ENCODE assay signal across 13 cellular contexts in genomic region chr10:73876157-73876556, GRCh38. TPM values are rescaled to one million over a fixed set of nuclear protein-coding genes. Genes with fewer than 3 reads are reported as not detected.
DNase-seq lines count a peak whose midpoint lies in the region; ATAC-seq and TF ChIP-seq lines count a peak whose summit lies in the region.
"Had no signal": no experiment of that assay in that cellular context is flagged by ENCODE, and none has a peak within 500 bp of the region (broad histone marks: within the 10 kb centered on the region; RNA-seq: fewer than 3 reads in every experiment).

No MANE protein-coding gene starts in this region.

- H3K27me3 ChIP-seq in lower lobe of right lung (ENCODE audit: low read depth) (no peaks in the 10 kb centered on the region), tibial artery (no peaks in the 10 kb centered on the region), testis (no peaks in the 10 kb centered on the region), right atrium auricular region (no peaks in the 10 kb centered on the region)
- H3K27me3 ChIP-seq: pancreas had no signal

- CTCF ChIA-PET in activated CD8-positive, alpha-beta T cell treated with anti-CD3 and anti-CD28 coated beads, Interleukin-2, amount 10 ng/mL, durations not matched to agents 7 days and 5 days (lab: Charles Lee): interaction anchor here (7.7 to 8.2 kb wide), 2 partner anchors 15 to 28 kb away, joined by 228 to 431 read pairs; no protein-coding TSS in a partner anchor

- peak; percentile 53 for DNase-seq in activated CD8-positive, alpha-beta memory T cell treated with anti-CD3 and anti-CD28 coated beads, Interleukin-2, amount 50 U/mL, for 48 hours
- no peak for DNase-seq in activated CD8-positive, alpha-beta memory T cell treated with anti-CD3 and anti-CD28 coated beads for 24 hours
- DNase-seq in activated CD8-positive, alpha-beta T cell treated with anti-CD3 and anti-CD28 coated beads, Interleukin-2, amount 10 ng/mL, durations not matched to agents 7 days and 5 days: no peak
- no peak for DNase-seq in lower lobe of right lung
- no peak for DNase-seq in tibial artery
- DNase-seq in testis: no peak
- no peak for DNase-seq in NCI-H2171 treated with DMSO at 0.1 percent for 48 hours (lab: John Stamatoyannopoulos, UW)
- no peak for DNase-seq in right atrium auricular region (ENCODE audit: low spot score)
- DNase-seq: activated naive CD4-positive, alpha-beta T cell treated with anti-CD3 and anti-CD28 coated beads, Interleukin-2, amount 50 U/mL, for 16 hours; NCI-H1417 treated with DMSO at 0.1 percent for 48 hours; NCI-H526; T-helper 9 cell had no signal

- peaks cover 21% of the 10 kb centered on the region for H3K36me3 Mint-ChIP-seq in activated CD8-positive, alpha-beta T cell treated with anti-CD3 and anti-CD28 coated beads, Interleukin-2, amount 10 ng/mL, durations not matched to agents 7 days and 5 days (ENCODE audit: low read depth)

- peaks cover 2% of the 10 kb centered on the region for H3K27me3 Mint-ChIP-seq in activated CD8-positive, alpha-beta T cell treated with anti-CD3 and anti-CD28 coated beads, Interleukin-2, amount 10 ng/mL, durations not matched to agents 7 days and 5 days (ENCODE audit: low read depth)

- intact Hi-C loops in lower lobe of right lung (cut with DNase I): no loop called here
- intact Hi-C loops in tibial artery (cut with DNase I; ENCODE audit: low total_unique reads): loop anchor here (10.0 kb wide), 1 partner anchor 91 kb away; the partner anchor contains the start of genes CHCHD1 and ZSWIM8
- intact Hi-C loops in testis (cut with DNase I; ENCODE audit: low total_unique reads): no loop called here

- POLR2A ChIA-PET in activated CD8-positive, alpha-beta T cell treated with anti-CD3 and anti-CD28 coated beads, Interleukin-2, amount 10 ng/mL, durations not matched to agents 7 days and 5 days (lab: Charles Lee): no interaction called here

- peaks cover 76% of the 10 kb centered on the region for H3K4me1 Mint-ChIP-seq in activated CD8-positive, alpha-beta T cell treated with anti-CD3 and anti-CD28 coated beads, Interleukin-2, amount 10 ng/mL, durations not matched to agents 7 days and 5 days (ENCODE audit: low read depth)

- no peak overlapping the region for H3K4me3 Mint-ChIP-seq in activated CD8-positive, alpha-beta T cell treated with anti-CD3 and anti-CD28 coated beads, Interleukin-2, amount 10 ng/mL, durations not matched to agents 7 days and 5 days

- ATAC-seq in activated CD8-positive, alpha-beta T cell treated with anti-CD3 and anti-CD28 coated beads, Interleukin-2, amount 10 ng/mL, durations not matched to agents 7 days and 5 days: no peak
- no peak for ATAC-seq in lower lobe of right lung
- ATAC-seq: pancreas had no signal

- H3K4me3 ChIP-seq in lower lobe of right lung (no peak overlapping the region), tibial artery (no peak overlapping the region), testis (no peak overlapping the region), right atrium auricular region (no peak overlapping the region)
- H3K4me3 ChIP-seq: pancreas had no signal

- H3K36me3 ChIP-seq in lower lobe of right lung (peaks cover 8% of the 10 kb centered on the region), tibial artery (peaks cover 0 to 9% (median 3%) of the 10 kb centered on the region in 3 donors), testis (ENCODE audit: low read depth, missing control alignments) (no peaks in the 10 kb centered on the region), right atrium auricular region (no peaks in the 10 kb centered on the region)
- H3K36me3 ChIP-seq: pancreas had no signal

- WGBS in testis, 2 donors: 75% methylated on average over 4 of the region's 4 CpGs; no CpG with 5 or more reads in 1 of the 2 donors

- no peaks in the 10 kb centered on the region for H3K9me3 ChIP-seq in lower lobe of right lung
- no peaks in the 10 kb centered on the region for H3K9me3 ChIP-seq in tibial artery
- no peaks in the 10 kb centered on the region for H3K9me3 ChIP-seq in testis
- no peaks in the 10 kb centered on the region for H3K9me3 ChIP-seq in right atrium auricular region
- H3K9me3 ChIP-seq: pancreas had no signal

- H3K27ac Mint-ChIP-seq in activated CD8-positive, alpha-beta T cell treated with anti-CD3 and anti-CD28 coated beads, Interleukin-2, amount 10 ng/mL, durations not matched to agents 7 days and 5 days: peak overlapping the region; percentile 35

- H3K4me1 ChIP-seq in lower lobe of right lung (peaks cover 52% of the 10 kb centered on the region), tibial artery (peaks cover 0 to 54% (median 38%) of the 10 kb centered on the region in 4 donors), testis (peaks cover 10% of the 10 kb centered on the region), right atrium auricular region (peaks cover 3 to 45% of the 10 kb centered on the region in 2 donors)

- no peak for TF ChIP-seq POLR2A in testis (IDR thresholded peaks at IDR 0.05)

- H3K27ac ChIP-seq in lower lobe of right lung (peak overlapping the region; percentile 72), tibial artery (peak overlapping the region; percentile 69 to 88), testis (no peak overlapping the region), right atrium auricular region (no peak overlapping the region)
- H3K27ac ChIP-seq: pancreas had no signal

- no peaks in the 10 kb centered on the region for H3K9me3 Mint-ChIP-seq in activated CD8-positive, alpha-beta T cell treated with anti-CD3 and anti-CD28 coated beads, Interleukin-2, amount 10 ng/mL, durations not matched to agents 7 days and 5 days (ENCODE audit: insufficient read depth)

- TF ChIP-seq CTCF in lower lobe of right lung (IDR thresholded peaks at IDR 0.05) (no peak), tibial artery (IDR thresholded peaks at IDR 0.05) (no peak), testis (IDR thresholded peaks at IDR 0.05) (no peak), right atrium auricular region (IDR thresholded peaks at IDR 0.05) (no peak)

RNA-seq across cellular contexts. Expression of gene CAMK2G, which starts 1.8 kb away (rescaled TPM):
- total RNA-seq in activated CD8-positive, alpha-beta T cell treated with anti-CD3 and anti-CD28 coated beads, Interleukin-2, amount 10 ng/mL, durations not matched to agents 7 days and 5 days: 10 to 100 TPM; 43.2 to 48.4 TPM
- total RNA-seq in lower lobe of right lung (38.4 TPM), testis (10 to 100 TPM; 25.4 to 29.7 TPM), right atrium auricular region (10 to 100 TPM; 12.1 to 17.4 TPM)
- 16.5 TPM for polyA plus RNA-seq in testis (ENCODE audit: insufficient read depth, low read depth, low replicate concordance)

RNA-seq across cellular contexts. Expression of gene PLAU, which starts 34.8 kb away (rescaled TPM):
- total RNA-seq in activated CD8-positive, alpha-beta T cell treated with anti-CD3 and anti-CD28 coated beads, Interleukin-2, amount 10 ng/mL, durations not matched to agents 7 days and 5 days: 1 to 10 TPM; 1.1 to 1.6 TPM
- total RNA-seq in lower lobe of right lung: 29.0 TPM
- 1 to 10 TPM in 1 of 2 donors, under 1 TPM in 1; 0.87 to 1.7 TPM for total RNA-seq in testis
- polyA plus RNA-seq in testis (ENCODE audit: insufficient read depth, low read depth, low replicate concordance): 13.6 TPM
- 1 to 10 TPM; 3.9 to 4.6 TPM for total RNA-seq in right atrium auricular region

Comparison
In these comparisons a context has a peak if more than half of its experiments do, and no peak if none do; other contexts are left out.
1. H3K27ac ChIP-seq: peak in lower lobe of right lung (single experiment) and tibial artery (2 of 2); none in testis (0 of 2) and right atrium auricular region (0 of 2).